In the genomic region with DNA sequence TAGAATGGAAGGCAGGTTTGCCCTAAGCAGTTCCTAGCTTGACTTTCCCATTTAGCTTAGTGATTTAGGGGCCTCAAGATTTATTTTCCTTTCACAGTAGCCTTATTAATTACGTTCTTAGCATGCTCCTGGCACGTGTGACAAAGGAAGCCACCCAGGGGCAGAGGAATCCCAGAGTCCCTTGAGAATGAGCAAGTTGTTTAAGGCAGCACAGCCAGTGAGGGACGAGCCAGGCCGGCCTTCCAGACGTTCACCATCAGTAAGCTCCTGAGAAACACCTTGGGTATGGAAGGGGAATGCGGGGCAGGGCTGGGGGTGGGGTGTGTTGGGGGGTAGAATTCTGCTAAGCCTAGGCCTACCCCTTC, we compare ENCODE assay signal across 16 cellular contexts.
DNase-seq lines count a peak whose midpoint lies in the region; ATAC-seq and TF ChIP-seq lines count a peak whose summit lies in the region.
"Had no signal": no experiment of that assay in that cellular context is flagged by ENCODE, and none has a peak within 500 bp of the region (broad histone marks: within the 10 kb centered on the region; RNA-seq: fewer than 3 reads in every experiment).

No MANE protein-coding gene starts in this region.

- WGBS in heart left ventricle, 4 donors, result 42 to 51% (median 43%) methylated on average over 6 of the region's 6 CpGs
- 47 to 69% methylated on average over 6 of the region's 6 CpGs for WGBS in lung, 2 donors
- 19 to 28% methylated on average over 6 of the region's 6 CpGs for WGBS in aorta, 2 donors

- TF ChIP-seq CTCF in heart left ventricle (IDR thresholded peaks at IDR 0.05), result no peak
- TF ChIP-seq CTCF in lung (IDR thresholded peaks at IDR 0.05; ENCODE audit: control extremely low read depth, extremely low read depth), result no peak
- TF ChIP-seq CTCF in gastrocnemius medialis (IDR thresholded peaks at IDR 0.05 in 4 of 5, conservative IDR thresholded peaks at IDR 0.05 in 1 of 5), result no peak

- H3K4me1 ChIP-seq in heart left ventricle (peaks cover 0 to 32% (median 16%) of the 10 kb centered on the region in 12 donors), lung (ENCODE audit: control insufficient read depth in 2 of 2, insufficient read depth in 2 of 2, low read length in 2 of 2) (peaks cover 11 to 18% of the 10 kb centered on the region in 2 donors), gastrocnemius medialis (peaks cover 18% of the 10 kb centered on the region in 2 donors), aorta (ENCODE audit: control insufficient read depth in 1 of 2, insufficient read depth in 2 of 2, low read length in 2 of 2) (peaks cover 5 to 6% of the 10 kb centered on the region in 2 donors)

- DNase-seq in heart left ventricle, result no peak
- no peak for DNase-seq in Right ventricle myocardium inferior (ENCODE audit: missing footprints)
- no peak for DNase-seq in lung (ENCODE audit: low spot score)
- DNase-seq in gastrocnemius medialis, result no peak
- DNase-seq in aorta, result no peak
- no peak for DNase-seq in activated CD8-positive, alpha-beta memory T cell treated with anti-CD3 and anti-CD28 coated beads for 24 hours
- DNase-seq: activated CD4-positive, alpha-beta T cell treated with anti-CD3 and anti-CD28 coated beads for 36 hours; CD8-positive, alpha-beta memory T cell; KG1; natural killer cell; NCI-H1105 treated with DMSO at 0.1 percent for 48 hours; NCI-H226; stimulated activated naive CD8-positive, alpha-beta T cell treated with anti-CD3 and anti-CD28 coated beads, Interleukin-15, Interleukin-2, amounts not matched to agents 100 U/mL and 50 U/mL, for 24 hours; T-helper 9 cell had no signal

- H3K4me3 ChIP-seq in heart left ventricle, result no peak overlapping the region
- H3K4me3 ChIP-seq in lung, result no peak overlapping the region
- no peak overlapping the region for H3K4me3 ChIP-seq in gastrocnemius medialis
- H3K4me3 ChIP-seq in aorta (ENCODE audit: low read length in 2 of 2), result no peak overlapping the region

- TF ChIP-seq POLR2A in heart left ventricle (IDR thresholded peaks at IDR 0.05) (no peak), gastrocnemius medialis (IDR thresholded peaks at IDR 0.05) (no peak)

- no peak for ATAC-seq in heart left ventricle
- no peak for ATAC-seq in Right ventricle myocardium inferior
- no peak for ATAC-seq in lung (ENCODE audit: insufficient read depth, low FRiP score)
- ATAC-seq in gastrocnemius medialis, result no peak
- ATAC-seq in aorta (ENCODE audit: low FRiP score), result peak; percentile 33
- ATAC-seq in HG03135 (IDR thresholded peaks at IDR 0.05; ENCODE audit: unreplicated experiment), result no peak
- no peak for ATAC-seq in GM21737 (IDR thresholded peaks at IDR 0.05; ENCODE audit: unreplicated experiment)
- ATAC-seq: activated CD4-positive, alpha-beta T cell treated with anti-CD3 and anti-CD28 coated beads for 36 hours; natural killer cell; stimulated activated naive CD8-positive, alpha-beta T cell treated with anti-CD3 and anti-CD28 coated beads, Interleukin-15, Interleukin-2, amounts not matched to agents 100 U/mL and 50 U/mL, for 24 hours had no signal

- in situ Hi-C loops in gastrocnemius medialis (cut with MboI; ENCODE audit: low sequenced_read_pairs in 4 of 4), result no loop called here

- H3K9me3 ChIP-seq in heart left ventricle, result no peaks in the 10 kb centered on the region
- H3K9me3 ChIP-seq in lung (ENCODE audit: control insufficient read depth in 2 of 2, insufficient read depth in 1 of 2, low read length in 1 of 2), result no peaks in the 10 kb centered on the region
- no peaks in the 10 kb centered on the region for H3K9me3 ChIP-seq in gastrocnemius medialis
- H3K9me3 ChIP-seq in aorta (ENCODE audit: control insufficient read depth, low read length), result no peaks in the 10 kb centered on the region

- H3K27me3 ChIP-seq in heart left ventricle (no peaks in the 10 kb centered on the region), lung (ENCODE audit: control insufficient read depth, insufficient read depth) (no peaks in the 10 kb centered on the region), gastrocnemius medialis (no peaks in the 10 kb centered on the region), aorta (ENCODE audit: control insufficient read depth in 1 of 2, insufficient read depth in 2 of 2, low read length in 1 of 2) (no peaks in the 10 kb centered on the region)

- no peaks in the 10 kb centered on the region for H3K36me3 ChIP-seq in heart left ventricle
- no peaks in the 10 kb centered on the region for H3K36me3 ChIP-seq in lung (ENCODE audit: control insufficient read depth in 2 of 2, insufficient read depth in 2 of 2, low read length in 2 of 2)
- H3K36me3 ChIP-seq in gastrocnemius medialis, result no peaks in the 10 kb centered on the region
- no peaks in the 10 kb centered on the region for H3K36me3 ChIP-seq in aorta (ENCODE audit: control insufficient read depth in 1 of 2, insufficient read depth in 2 of 2, low read length in 1 of 2)

- intact Hi-C loops in heart left ventricle (cut with DNase I), result loop anchor here in 5 of 10 donors (2.0 to 10.0 kb wide), 3 partner anchors 76 to 78 kb away; a partner anchor contains a TSS
- intact Hi-C loops in Right ventricle myocardium inferior (cut with DNase I), result loop anchor here (2.0 kb wide), 1 partner anchor 76 kb away; a partner anchor contains a TSS
- intact Hi-C loops in gastrocnemius medialis (cut with DNase I; ENCODE audit: low total_unique reads), result no loop called here
- intact Hi-C loops in aorta (cut with DNase I), result loop anchor here in 1 of 2 donors (2.0 to 5.0 kb wide), 2 partner anchors 44 to 78 kb away; a partner anchor contains a TSS

- H3K27ac ChIP-seq in heart left ventricle, result peak overlapping the region; percentile 75 to 92 (median 84)
- H3K27ac ChIP-seq in lung (ENCODE audit: low read depth in 1 of 2, low read length in 1 of 2), result peak overlapping the region; percentile 64 to 68
- peak overlapping the region in 3 of 4 donors; percentile 51 to 78 (median 65) for H3K27ac ChIP-seq in gastrocnemius medialis
- H3K27ac ChIP-seq in aorta (ENCODE audit: low read depth in 1 of 2, low read length in 2 of 2), result peak overlapping the region; percentile 44 to 94
